In the genomic region with DNA sequence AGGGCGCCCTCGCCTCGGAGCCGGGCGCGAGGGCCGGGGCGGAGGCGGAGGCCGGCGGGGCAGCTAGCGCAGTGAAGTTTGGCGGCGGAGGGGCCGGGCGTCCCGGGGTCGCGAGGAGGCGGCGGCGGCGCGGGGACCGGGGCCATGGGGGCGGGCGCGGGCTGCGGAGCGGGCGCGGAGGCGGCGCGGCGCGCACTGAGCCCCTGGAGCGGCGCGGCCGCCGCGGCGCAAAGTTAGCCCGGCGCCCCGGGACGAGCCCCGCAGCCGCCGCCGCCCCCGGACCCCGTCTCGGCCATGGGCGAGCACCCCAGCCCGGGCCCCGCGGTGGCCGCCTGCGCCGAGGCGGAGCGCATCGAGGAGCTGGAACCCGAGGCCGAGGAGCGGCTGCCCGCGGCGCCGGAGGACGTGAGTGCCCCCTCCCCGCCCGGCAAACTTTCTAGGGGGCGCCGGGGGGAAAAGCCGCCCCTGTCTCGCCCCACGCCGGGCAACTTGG, we compare ENCODE assay signal across 8 cellular contexts. TPM values are rescaled to one million over a fixed set of nuclear protein-coding genes. Genes with fewer than 3 reads are reported as not detected.
A peak's percentile ranks its signal among the peaks of the same experiment; 100 is the strongest.
DNase-seq lines count a peak whose midpoint lies in the region; TF ChIP-seq lines count a peak whose summit lies in the region.

No MANE protein-coding gene starts in this region.

- H3K27me3 ChIP-seq in BLaER1 treated with 17β-estradiol and CSF1 and Interleukin-3, amounts not matched to agents 10 nM and 100 nM = peaks cover 90 to 100% (median 96%) of the 10 kb centered on the region in 11 experiments
- H3K27me3 ChIP-seq in MM.1S (replicated peaks; ENCODE audit: insufficient read depth, low read length) (peaks cover 9% of the 10 kb centered on the region), ovary (no peaks in the 10 kb centered on the region)

- DNase-seq in MM.1S (no peak), epithelial cell of esophagus (ENCODE audit: low read depth) (no peak), ovary (peak in 1 of 5 donors; percentile 39), iPS-NIHi7 (ENCODE audit: extremely low spot score) (no peak), OCI-M2 (lab: John Stamatoyannopoulos, UW; ENCODE audit: unreplicated experiment) (no peak), NCI-H2107 treated with DMSO at 0.1 percent for 48 hours (lab: John Stamatoyannopoulos, UW; ENCODE audit: unreplicated experiment) (no peak), kidney glomerular epithelial cell (lab: John Stamatoyannopoulos, UW) (no peak)

- peak overlapping the region; percentile 81 for H2AFZ ChIP-seq in MM.1S (ENCODE audit: low read length)

- H3K4me1 ChIP-seq in BLaER1 treated with 17β-estradiol and CSF1 and Interleukin-3, amounts not matched to agents 10 nM and 100 nM = peaks cover 20 to 35% (median 27%) of the 10 kb centered on the region in 10 experiments
- 0 out of 2 replicates have a peak, but pooled peaks cover 3% of the 10 kb centered on the region for H3K4me1 ChIP-seq in MM.1S (ENCODE audit: low read length)
- peaks cover 6% of the 10 kb centered on the region for H3K4me1 ChIP-seq in ovary (ENCODE audit: insufficient read depth)

- TF ChIP-seq POLR2A in ovary (IDR thresholded peaks at IDR 0.05) = no peak

- no peaks in the 10 kb centered on the region for H3F3A ChIP-seq in MM.1S (ENCODE audit: insufficient read depth, low read length)

- peaks cover 0 to 46% (median 22%) of the 10 kb centered on the region in 11 experiments; a peak in 16 of 22 replicates for H4K20me1 ChIP-seq in BLaER1 treated with 17β-estradiol and CSF1 and Interleukin-3, amounts not matched to agents 10 nM and 100 nM
- no peaks in the 10 kb centered on the region for H4K20me1 ChIP-seq in MM.1S (ENCODE audit: insufficient read depth, low read length)

- 0% methylated on average over 2 to 80 of the region's 81 CpGs for WGBS in ovary, 3 donors

- peak overlapping the region; percentile 60 to 80 (median 69) for H3K4me3 ChIP-seq in BLaER1 treated with 17β-estradiol and CSF1 and Interleukin-3, amounts not matched to agents 10 nM and 100 nM
- H3K4me3 ChIP-seq in MM.1S (ENCODE audit: low read length) (peak overlapping the region; percentile 70), epithelial cell of esophagus (ENCODE audit: low read length) (peak overlapping the region; percentile 21), ovary (peak overlapping the region; percentile 82)

- H3K9me3 ChIP-seq in BLaER1 treated with 17β-estradiol and CSF1 and Interleukin-3, amounts not matched to agents 10 nM and 100 nM (replicated peaks in 1 of 11) = no peaks in the 10 kb centered on the region
- H3K9me3 ChIP-seq in MM.1S (replicated peaks; ENCODE audit: insufficient read depth, low read length) = no peaks in the 10 kb centered on the region
- H3K9me3 ChIP-seq in ovary = no peaks in the 10 kb centered on the region

- H3K79me2 ChIP-seq in MM.1S (ENCODE audit: low read length) = no peaks in the 10 kb centered on the region

- TF ChIP-seq CTCF in MM.1S (IDR thresholded peaks at IDR 0.05; ENCODE audit: low read length) (no peak), epithelial cell of esophagus (IDR thresholded peaks at IDR 0.05; ENCODE audit: insufficient read depth, low read depth, low read length, missing control alignments) (no peak), ovary (IDR thresholded peaks at IDR 0.05) (no peak)

- peak overlapping the region; percentile 48 to 77 (median 64) for H3K9ac ChIP-seq in BLaER1 treated with 17β-estradiol and CSF1 and Interleukin-3, amounts not matched to agents 10 nM and 100 nM
- H3K9ac ChIP-seq in MM.1S (ENCODE audit: low read length) = peak overlapping the region; percentile 35; the same call in 1 of the 2 replicates

- peak overlapping the region; percentile 94 to 100 (median 100) for H3K4me2 ChIP-seq in BLaER1 treated with 17β-estradiol and CSF1 and Interleukin-3, amounts not matched to agents 10 nM and 100 nM
- H3K4me2 ChIP-seq in MM.1S (ENCODE audit: low read depth, low read length) = peak overlapping the region; percentile 87; the same call in 1 of the 2 replicates

- no peaks in the 10 kb centered on the region for H3K36me3 ChIP-seq in BLaER1 treated with 17β-estradiol and CSF1 and Interleukin-3, amounts not matched to agents 10 nM and 100 nM
- no peaks in the 10 kb centered on the region for H3K36me3 ChIP-seq in MM.1S (replicated peaks; ENCODE audit: insufficient read depth, low read length)
- H3K36me3 ChIP-seq in ovary = no peaks in the 10 kb centered on the region

- H3K9me2 ChIP-seq in MM.1S (replicated peaks; ENCODE audit: insufficient read depth, low read length) = no peaks in the 10 kb centered on the region

- peak overlapping the region in 2 of 11 experiments; percentile 6 to 13; a peak in 3 of 22 replicates for H3K27ac ChIP-seq in BLaER1 treated with 17β-estradiol and CSF1 and Interleukin-3, amounts not matched to agents 10 nM and 100 nM
- H3K27ac ChIP-seq in MM.1S (ENCODE audit: low read length) (no peak overlapping the region), ovary (peak overlapping the region; percentile 75 to 82)

- TF ChIP-seq EP300 in ovary (IDR thresholded peaks at IDR 0.05) = no peak

- intact Hi-C loops in ovary (cut with DNase I) = no loop called here

RNA-seq across cellular contexts. Expression of gene RHBDL3, which starts 0.3 kb away (rescaled TPM):
- 1 to 10 TPM; 1.5 to 5.6 (median 2.7) TPM for total RNA-seq in ovary
- 1 to 10 TPM in 1 of 2 donors, under 1 TPM in 1; 0.83 to 1.8 TPM for polyA plus RNA-seq in ovary

Comparison
In these comparisons a context has a peak if more than half of its experiments do, and no peak if none do; other contexts are left out.
1. H3K4me3 ChIP-seq: peak in every context shown above with its lines; median percentile 82 in ovary; 70 in MM.1S; 69 in BLaER1 treated with 17β-estradiol and CSF1 and Interleukin-3, amounts not matched to agents 10 nM and 100 nM; 21 in epithelial cell of esophagus.